10 cellular contexts compared by ENCODE assay signal in genomic region chr19:709196-709964, GRCh38. TPM values are rescaled to one million over a fixed set of nuclear protein-coding genes. Genes with fewer than 3 reads are reported as not detected.
DNase-seq lines count a peak whose midpoint lies in the region; ATAC-seq, FAIRE-seq and TF ChIP-seq lines count a peak whose summit lies in the region.
"Had no signal": no experiment of that assay in that cellular context is flagged by ENCODE, and none has a peak within 500 bp of the region (broad histone marks: within the 10 kb centered on the region; RNA-seq: fewer than 3 reads in every experiment).

No MANE protein-coding gene starts in this region.

- H3K4me3 Mint-ChIP-seq in activated T-helper 2 cell treated with anti-CD3 and anti-CD28 coated beads, Interferon-gamma antibody, Interleukin-2, Interleukin-4, amounts not matched to agents 10 μg/mL and 5 μg/mL and 100 μg/mL, durations not matched to agents 14 hours and 24 hours and 36 hours (ENCODE audit: low read depth), result no peak overlapping the region

- no peaks in the 10 kb centered on the region for H3K36me3 ChIP-seq in H7 (replicated peaks; ENCODE audit: control insufficient read depth, insufficient read depth, low read length)
- no peaks in the 10 kb centered on the region for H3K36me3 ChIP-seq in K562 (ENCODE audit: control insufficient read depth, insufficient read depth, low read length)
- no peaks in the 10 kb centered on the region for H3K36me3 ChIP-seq in iPS-15b (ENCODE audit: control insufficient read depth, insufficient read depth, low read length)
- no peaks in the 10 kb centered on the region for H3K36me3 ChIP-seq in gastrocnemius medialis

- DNase-seq in H7 (peak; percentile 77), K562 (ENCODE audit: extremely low read depth in 1 of 4, low spot score in 3 of 4) (no peak), gastrocnemius medialis (no peak), T1000 (lab: John Stamatoyannopoulos, UW) (no peak), foreskin melanocyte (no peak)
- no peak for DNase-seq in activated T-helper 2 cell treated with anti-CD3 and anti-CD28 coated beads, Interferon-gamma antibody, Interleukin-2, Interleukin-4, amounts not matched to agents 10 μg/mL and 5 μg/mL and 100 μg/mL, durations not matched to agents 14 hours and 24 hours and 36 hours (ENCODE audit: low spot score)
- DNase-seq: DMS 273 treated with DMSO at 0.1 percent for 48 hours, NCI-H2029 treated with DMSO at 0.1 percent for 48 hours had no signal

- no peak overlapping the region for H3K27ac ChIP-seq in K562 (ENCODE audit: extremely low read depth, low read depth, low read length)
- peak overlapping the region; percentile 80 to 83 (median 82) for H3K27ac ChIP-seq in gastrocnemius medialis

- no peaks in the 10 kb centered on the region for H3K9me1 ChIP-seq in K562 (ENCODE audit: control insufficient read depth, insufficient read depth, low read length)

- TF ChIP-seq EP300 in K562 (IDR thresholded peaks at IDR 0.05; ENCODE audit: low read length), result no peak

- ATAC-seq in K562 (peak; percentile 16; the same call in 2 of the 3 replicates), gastrocnemius medialis (peak in 1 of 2 donors; percentile 17), HG02571 (IDR thresholded peaks at IDR 0.05; ENCODE audit: unreplicated experiment) (no peak)

- POLR2A ChIA-PET in K562 (lab: Yijun Ruan, JAX), result interaction anchor here (0.6 to 0.7 kb wide), 2 partner anchors 15 to 157 kb away, joined by 3 to 7 read pairs; no protein-coding TSS in a partner anchor

- H3K4me1 ChIP-seq in K562 (replicated peaks in 1 of 2; ENCODE audit: control insufficient read depth in 2 of 2, insufficient read depth in 2 of 2, low read length in 2 of 2) (peaks cover 8 to 30% of the 10 kb centered on the region in 2 experiments; a peak in 4 of 5 replicates), iPS-15b (ENCODE audit: control insufficient read depth, insufficient read depth, low read length) (peaks cover 5% of the 10 kb centered on the region), gastrocnemius medialis (no peaks in the 10 kb centered on the region)

- 8% methylated on average over 16 of the region's 78 CpGs for WGBS in K562 (ENCODE audit: insufficient coverage, low coverage, missing lambda C conversion rate)

- in situ Hi-C loops in K562 (cut with MboI), result no loop called here
- in situ Hi-C loops in gastrocnemius medialis (cut with MboI; ENCODE audit: low sequenced_read_pairs in 4 of 4), result no loop called here

- H3K27ac Mint-ChIP-seq in activated T-helper 2 cell treated with anti-CD3 and anti-CD28 coated beads, Interferon-gamma antibody, Interleukin-2, Interleukin-4, amounts not matched to agents 10 μg/mL and 5 μg/mL and 100 μg/mL, durations not matched to agents 14 hours and 24 hours and 36 hours, result no peak overlapping the region

- H4K20me1 ChIP-seq in K562 (replicated peaks; ENCODE audit: control insufficient read depth, insufficient read depth, low read length), result no peaks in the 10 kb centered on the region

- peak overlapping the region; percentile 49; the same call in 1 of the 2 replicates for H3K4me2 ChIP-seq in K562 (ENCODE audit: insufficient read depth, low read length)

- H2AFZ ChIP-seq in K562 (ENCODE audit: low read depth, low read length), result no peak overlapping the region; the same call in 1 of the 2 replicates

- H3K9ac ChIP-seq in K562 (ENCODE audit: insufficient read depth in 1 of 2, low read depth in 2 of 2, low read length in 2 of 2) (peak overlapping the region; percentile 41 to 88; a peak in 3 of 4 replicates), iPS-15b (ENCODE audit: low read depth, low read length) (no peak overlapping the region)

- H3K9me3 ChIP-seq in K562 (replicated peaks; ENCODE audit: control insufficient read depth, insufficient read depth, low read depth, low read length) (0 out of 2 replicates have a peak, but pooled peaks cover 2% of the 10 kb centered on the region), iPS-15b (ENCODE audit: control insufficient read depth, insufficient read depth, low read length) (no peaks in the 10 kb centered on the region), gastrocnemius medialis (no peaks in the 10 kb centered on the region)

- no peaks in the 10 kb centered on the region for H3K79me2 ChIP-seq in K562 (ENCODE audit: control insufficient read depth, insufficient read depth, low read length)

- BruUV-seq in K562 (replicated peaks; lab: Mats Ljungman, UMichigan), result no TSS peak

- H3K4me1 Mint-ChIP-seq in activated T-helper 2 cell treated with anti-CD3 and anti-CD28 coated beads, Interferon-gamma antibody, Interleukin-2, Interleukin-4, amounts not matched to agents 10 μg/mL and 5 μg/mL and 100 μg/mL, durations not matched to agents 14 hours and 24 hours and 36 hours (ENCODE audit: low read depth), result no peaks in the 10 kb centered on the region

- H3K27me3 ChIP-seq in H7 (ENCODE audit: control insufficient read depth, insufficient read depth, low read length) (peaks cover 4% of the 10 kb centered on the region; the same call in 1 of the 2 replicates), K562 (ENCODE audit: control insufficient read depth in 2 of 2, insufficient read depth in 2 of 2, low read length in 2 of 2) (no peaks in the 10 kb centered on the region), iPS-15b (ENCODE audit: control insufficient read depth, insufficient read depth, low read length) (no peaks in the 10 kb centered on the region), gastrocnemius medialis (peaks cover 7 to 42% (median 36%) of the 10 kb centered on the region in 3 donors)

- intact Hi-C loops in K562 (cut with micrococcal nuclease) (no loop called here), gastrocnemius medialis (cut with DNase I; ENCODE audit: low total_unique reads) (no loop called here)
- intact Hi-C loops in activated T-helper 2 cell treated with anti-CD3 and anti-CD28 coated beads, Interferon-gamma antibody, Interleukin-2, Interleukin-4, amounts not matched to agents 10 μg/mL and 5 μg/mL and 100 μg/mL, durations not matched to agents 14 hours and 24 hours and 36 hours (cut with micrococcal nuclease), result no loop called here

- no peak for TF ChIP-seq POLR2A in K562 (conservative IDR thresholded peaks at IDR 0.05)
- no peak for TF ChIP-seq POLR2A in gastrocnemius medialis (IDR thresholded peaks at IDR 0.05)

- TF ChIP-seq CTCF in K562 (IDR thresholded peaks at IDR 0.05 in 2 of 3, conservative IDR thresholded peaks at IDR 0.05 in 1 of 3; ENCODE audit: insufficient read depth in 2 of 3, low read depth in 1 of 3, low read length in 3 of 3), result no peak
- TF ChIP-seq CTCF in gastrocnemius medialis (IDR thresholded peaks at IDR 0.05 in 4 of 5, conservative IDR thresholded peaks at IDR 0.05 in 1 of 5), result no peak

- FAIRE-seq in K562 (lab: Jason Lieb, UNC), result no peak

- H3K4me3 ChIP-seq in H7 (ENCODE audit: insufficient read depth, low read depth, low read length), result peak overlapping the region; percentile 57
- peak overlapping the region; percentile 56 for H3K4me3 ChIP-seq in K562
- peak overlapping the region; percentile 48 for H3K4me3 ChIP-seq in iPS-15b (ENCODE audit: low read depth, low read length)
- peak overlapping the region; percentile 55 to 63 (median 60) for H3K4me3 ChIP-seq in gastrocnemius medialis

- TF ChIP-seq RAD21 in K562 (CRISPR knock-in tag; conservative IDR thresholded peaks at IDR 0.05 in 1 of 2, IDR thresholded peaks at IDR 0.05 in 1 of 2), result no peak

- CTCF ChIA-PET in K562 (lab: Yijun Ruan, JAX; ENCODE audit: low intra/inter-chr PET ratio), result interaction anchor here (0.6 kb wide), 1 partner anchor 10 kb away, joined by 3 read pairs; no protein-coding TSS in a partner anchor

- H3K36me3 Mint-ChIP-seq in activated T-helper 2 cell treated with anti-CD3 and anti-CD28 coated beads, Interferon-gamma antibody, Interleukin-2, Interleukin-4, amounts not matched to agents 10 μg/mL and 5 μg/mL and 100 μg/mL, durations not matched to agents 14 hours and 24 hours and 36 hours (ENCODE audit: low read depth), result no peaks in the 10 kb centered on the region

- no peaks in the 10 kb centered on the region for H3K9me3 Mint-ChIP-seq in activated T-helper 2 cell treated with anti-CD3 and anti-CD28 coated beads, Interferon-gamma antibody, Interleukin-2, Interleukin-4, amounts not matched to agents 10 μg/mL and 5 μg/mL and 100 μg/mL, durations not matched to agents 14 hours and 24 hours and 36 hours

- peaks cover 26% of the 10 kb centered on the region for H3K27me3 Mint-ChIP-seq in activated T-helper 2 cell treated with anti-CD3 and anti-CD28 coated beads, Interferon-gamma antibody, Interleukin-2, Interleukin-4, amounts not matched to agents 10 μg/mL and 5 μg/mL and 100 μg/mL, durations not matched to agents 14 hours and 24 hours and 36 hours (ENCODE audit: low read depth)

RNA-seq across cellular contexts. Expression of gene PALM, which starts 0.6 kb away (rescaled TPM):
- 28.7 and 34.6 TPM in 2 replicates for total RNA-seq in H7 (2014; rRNA removed; shearing (Covaris generic))
- total RNA-seq in K562 (2011; cell fraction: chromatin; rRNA removed; ENCODE audit: low replicate concordance), result 4.4 and 8.7 TPM in 2 replicates
- 4.2 and 5.2 TPM in 2 replicates for total RNA-seq in K562 (2011; cell fraction: nucleolus; rRNA removed)
- 2.3 and 6.4 TPM in 2 replicates for total RNA-seq in K562 (2011; cell fraction: nucleoplasm; rRNA removed)
- total RNA-seq in K562 (2014; rRNA removed) (2.6 and 3.3 TPM in 2 replicates), K562 (2014; rRNA removed; fragmentation: Illumina TruSeq; extraction: Trizol) (0.51 and 0.73 TPM in 2 replicates), K562 (2015; rRNA removed; fragmentation: Illumina TruSeq; extraction: Trizol) (1.6 and 1.8 TPM in 2 replicates), K562 (2021) (6.6 and 6.9 TPM in 2 replicates), gastrocnemius medialis (10 to 100 TPM in 1 of 4 donors, 1 to 10 TPM in 3; 4.4 to 10.2 (median 7.2) TPM)
- polyA plus RNA-seq in K562 (2011; rRNA removed) (2.4 and 2.8 TPM in 2 replicates), K562 (2014; fragmentation: Illumina TruSeq; extraction: Trizol) (1.7 and 3.0 TPM in 2 replicates), K562 (2014; fragmentation: Nextera tagmentation; extraction: Ambion mirVana) (under 1 TPM; 0.04 to 0.08 TPM), K562 (2014; rRNA removed) (2.1 and 3.3 TPM in 2 replicates)
- 2.4 and 5.7 TPM in 2 replicates for polyA plus RNA-seq in K562 (2011; cell fraction: cytosol; rRNA removed)
- 2.8 and 5.3 TPM in 2 replicates for polyA plus RNA-seq in K562 (2011; cell fraction: nucleus; rRNA removed)
- polyA plus RNA-seq in K562 (2012), result 3.7 and 10.5 TPM in 2 replicates
- polyA minus RNA-seq in K562 (2011; rRNA and poly(A)+ RNA removed), result 0.45 and 1.0 TPM in 2 replicates
- polyA minus RNA-seq in K562 (2011; cell fraction: cytosol; rRNA and poly(A)+ RNA removed), result 8.5 and 10.1 TPM in 2 replicates
- 1.3 and 2.2 TPM in 2 replicates for polyA minus RNA-seq in K562 (2011; cell fraction: nucleus; rRNA and poly(A)+ RNA removed)
- total RNA-seq in activated T-helper 2 cell treated with anti-CD3 and anti-CD28 coated beads, Interferon-gamma antibody, Interleukin-2, Interleukin-4, amounts not matched to agents 10 μg/mL and 5 μg/mL and 100 μg/mL, durations not matched to agents 14 hours and 24 hours and 36 hours, result not detected in 2 replicates

RNA-seq across cellular contexts. Expression of gene PRSS57, which starts 14.1 kb away (rescaled TPM):
- total RNA-seq in H7 (2014; rRNA removed; shearing (Covaris generic)), result not detected in 2 replicates
- total RNA-seq in K562 (2011; cell fraction: chromatin; rRNA removed; ENCODE audit: low replicate concordance), result not detected in 2 replicates
- total RNA-seq in K562 (2011; cell fraction: nucleolus; rRNA removed), result 0.50 and 1.1 TPM in 2 replicates
- total RNA-seq in K562 (2011; cell fraction: nucleoplasm; rRNA removed), result 0.37 TPM in 1 of 2 replicates, not detected in the other
- total RNA-seq in K562 (2014; rRNA removed) (1.9 and 2.0 TPM in 2 replicates), K562 (2014; rRNA removed; fragmentation: Illumina TruSeq; extraction: Trizol) (not detected in 2 replicates), K562 (2015; rRNA removed; fragmentation: Illumina TruSeq; extraction: Trizol) (2.5 and 3.0 TPM in 2 replicates), K562 (2021) (1.0 and 2.0 TPM in 2 replicates), gastrocnemius medialis (not detected)
- polyA plus RNA-seq in K562 (2011; rRNA removed) (0.22 and 0.49 TPM in 2 replicates), K562 (2014; fragmentation: Illumina TruSeq; extraction: Trizol) (0.86 TPM in 1 of 2 replicates, not detected in the other), K562 (2014; fragmentation: Nextera tagmentation; extraction: Ambion mirVana) (under 1 TPM in 1 of 2 experiments, not detected in 1; 0.06 TPM), K562 (2014; rRNA removed) (1.5 TPM in 2 replicates)
- polyA plus RNA-seq in K562 (2011; cell fraction: cytosol; rRNA removed), result 0.53 and 2.1 TPM in 2 replicates
- polyA plus RNA-seq in K562 (2011; cell fraction: nucleus; rRNA removed), result 0.34 and 0.37 TPM in 2 replicates
- 4.0 and 26.3 TPM in 2 replicates for polyA plus RNA-seq in K562 (2012)
- not detected in 2 replicates for polyA minus RNA-seq in K562 (2011; rRNA and poly(A)+ RNA removed)
- polyA minus RNA-seq in K562 (2011; cell fraction: cytosol; rRNA and poly(A)+ RNA removed), result not detected in 2 replicates
- not detected in 2 replicates for polyA minus RNA-seq in K562 (2011; cell fraction: nucleus; rRNA and poly(A)+ RNA removed)
- total RNA-seq in activated T-helper 2 cell treated with anti-CD3 and anti-CD28 coated beads, Interferon-gamma antibody, Interleukin-2, Interleukin-4, amounts not matched to agents 10 μg/mL and 5 μg/mL and 100 μg/mL, durations not matched to agents 14 hours and 24 hours and 36 hours, result not detected in 2 replicates

RNA-seq across cellular contexts. Expression of gene FSTL3, which starts 33.2 kb away (rescaled TPM):
- 7.4 and 9.7 TPM in 2 replicates for total RNA-seq in H7 (2014; rRNA removed; shearing (Covaris generic))
- 3.0 and 7.7 TPM in 2 replicates for total RNA-seq in K562 (2011; cell fraction: chromatin; rRNA removed; ENCODE audit: low replicate concordance)
- 9.3 and 12.7 TPM in 2 replicates for total RNA-seq in K562 (2011; cell fraction: nucleolus; rRNA removed)
- 5.3 and 7.4 TPM in 2 replicates for total RNA-seq in K562 (2011; cell fraction: nucleoplasm; rRNA removed)
- total RNA-seq in K562 (2014; rRNA removed) (5.3 and 7.8 TPM in 2 replicates), K562 (2014; rRNA removed; fragmentation: Illumina TruSeq; extraction: Trizol) (1.3 and 2.0 TPM in 2 replicates), K562 (2015; rRNA removed; fragmentation: Illumina TruSeq; extraction: Trizol) (4.5 and 4.6 TPM in 2 replicates), K562 (2021) (5.7 and 6.6 TPM in 2 replicates), gastrocnemius medialis (10 to 100 TPM in 3 of 4 donors, 1 to 10 TPM in 1; 7.5 to 20.1 (median 15.9) TPM)
- polyA plus RNA-seq in K562 (2011; rRNA removed) (3.9 and 5.2 TPM in 2 replicates), K562 (2014; fragmentation: Illumina TruSeq; extraction: Trizol) (2.2 and 4.6 TPM in 2 replicates), K562 (2014; fragmentation: Nextera tagmentation; extraction: Ambion mirVana) (under 1 TPM in 1 of 2 experiments, not detected in 1; 0.35 TPM), K562 (2014; rRNA removed) (6.8 and 8.0 TPM in 2 replicates)
- 8.1 and 20.9 TPM in 2 replicates for polyA plus RNA-seq in K562 (2011; cell fraction: cytosol; rRNA removed)
- polyA plus RNA-seq in K562 (2011; cell fraction: nucleus; rRNA removed), result 26.1 and 42.9 TPM in 2 replicates
- 7.1 and 8.8 TPM in 2 replicates for polyA plus RNA-seq in K562 (2012)
- 2.2 and 2.9 TPM in 2 replicates for polyA minus RNA-seq in K562 (2011; rRNA and poly(A)+ RNA removed)
- polyA minus RNA-seq in K562 (2011; cell fraction: cytosol; rRNA and poly(A)+ RNA removed), result 5.1 and 7.8 TPM in 2 replicates
- 3.2 and 4.0 TPM in 2 replicates for polyA minus RNA-seq in K562 (2011; cell fraction: nucleus; rRNA and poly(A)+ RNA removed)
- 6.9 and 8.0 TPM in 2 replicates for total RNA-seq in activated T-helper 2 cell treated with anti-CD3 and anti-CD28 coated beads, Interferon-gamma antibody, Interleukin-2, Interleukin-4, amounts not matched to agents 10 μg/mL and 5 μg/mL and 100 μg/mL, durations not matched to agents 14 hours and 24 hours and 36 hours

RNA-seq across cellular contexts. Expression of gene MISP, which starts 41.5 kb away (rescaled TPM):
- 0.11 and 0.31 TPM in 2 replicates for total RNA-seq in H7 (2014; rRNA removed; shearing (Covaris generic))
- total RNA-seq in K562 (2011; cell fraction: chromatin; rRNA removed; ENCODE audit: low replicate concordance), result not detected in 2 replicates
- not detected in 2 replicates for total RNA-seq in K562 (2011; cell fraction: nucleolus; rRNA removed)
- not detected in 2 replicates for total RNA-seq in K562 (2011; cell fraction: nucleoplasm; rRNA removed)
- total RNA-seq in K562 (2014; rRNA removed) (0.05 and 0.24 TPM in 2 replicates), K562 (2014; rRNA removed; fragmentation: Illumina TruSeq; extraction: Trizol) (not detected in 2 replicates), K562 (2015; rRNA removed; fragmentation: Illumina TruSeq; extraction: Trizol) (not detected in 2 replicates), K562 (2021) (0.20 and 0.29 TPM in 2 replicates), gastrocnemius medialis (1 to 10 TPM in 1 of 4 donors, not detected in 3; 1.2 TPM)
- polyA plus RNA-seq in K562 (2011; rRNA removed) (0.03 and 0.06 TPM in 2 replicates), K562 (2014; fragmentation: Illumina TruSeq; extraction: Trizol) (not detected in 2 replicates), K562 (2014; fragmentation: Nextera tagmentation; extraction: Ambion mirVana) (not detected), K562 (2014; rRNA removed) (0.04 TPM in 1 of 2 replicates, not detected in the other)
- 0.10 and 0.13 TPM in 2 replicates for polyA plus RNA-seq in K562 (2011; cell fraction: cytosol; rRNA removed)
- 0.10 TPM in 1 of 2 replicates, not detected in the other for polyA plus RNA-seq in K562 (2011; cell fraction: nucleus; rRNA removed)
- polyA plus RNA-seq in K562 (2012), result 0.04 and 0.07 TPM in 2 replicates
- not detected in 2 replicates for polyA minus RNA-seq in K562 (2011; rRNA and poly(A)+ RNA removed)
- 0.55 TPM in 1 of 2 replicates, not detected in the other for polyA minus RNA-seq in K562 (2011; cell fraction: cytosol; rRNA and poly(A)+ RNA removed)
- polyA minus RNA-seq in K562 (2011; cell fraction: nucleus; rRNA and poly(A)+ RNA removed), result not detected in 2 replicates
- total RNA-seq in activated T-helper 2 cell treated with anti-CD3 and anti-CD28 coated beads, Interferon-gamma antibody, Interleukin-2, Interleukin-4, amounts not matched to agents 10 μg/mL and 5 μg/mL and 100 μg/mL, durations not matched to agents 14 hours and 24 hours and 36 hours, result not detected in 2 replicates

RNA-seq across cellular contexts. Expression of gene RNF126, which starts 46.4 kb away (rescaled TPM):
- total RNA-seq in H7 (2014; rRNA removed; shearing (Covaris generic)), result 119 and 128 TPM in 2 replicates
- total RNA-seq in K562 (2011; cell fraction: chromatin; rRNA removed; ENCODE audit: low replicate concordance), result 35.2 and 104 TPM in 2 replicates
- total RNA-seq in K562 (2011; cell fraction: nucleolus; rRNA removed), result 88.7 and 118 TPM in 2 replicates
- total RNA-seq in K562 (2011; cell fraction: nucleoplasm; rRNA removed), result 57.0 and 58.7 TPM in 2 replicates
- 101 and 128 TPM in 2 replicates for total RNA-seq in K562 (2014; rRNA removed)
- total RNA-seq in K562 (2014; rRNA removed; fragmentation: Illumina TruSeq; extraction: Trizol), result 6.6 and 7.6 TPM in 2 replicates
- 26.2 and 31.8 TPM in 2 replicates for total RNA-seq in K562 (2015; rRNA removed; fragmentation: Illumina TruSeq; extraction: Trizol)
- 85.7 and 95.8 TPM in 2 replicates for total RNA-seq in K562 (2021)
- 6.5 and 12.3 TPM in 2 replicates for polyA plus RNA-seq in K562 (2011; rRNA removed)
- 22.5 and 58.3 TPM in 2 replicates for polyA plus RNA-seq in K562 (2011; cell fraction: cytosol; rRNA removed)
- polyA plus RNA-seq in K562 (2011; cell fraction: nucleus; rRNA removed), result 48.9 and 104 TPM in 2 replicates
- polyA plus RNA-seq in K562 (2012), result 65.9 and 76.9 TPM in 2 replicates
- 9.1 and 34.6 TPM in 2 replicates for polyA plus RNA-seq in K562 (2014; fragmentation: Illumina TruSeq; extraction: Trizol)
- under 1 TPM; 0.27 to 0.36 TPM for polyA plus RNA-seq in K562 (2014; fragmentation: Nextera tagmentation; extraction: Ambion mirVana)
- polyA plus RNA-seq in K562 (2014; rRNA removed), result 79.0 and 87.6 TPM in 2 replicates
- polyA minus RNA-seq in K562 (2011; rRNA and poly(A)+ RNA removed), result 1.7 and 4.6 TPM in 2 replicates
- 20.2 and 32.4 TPM in 2 replicates for polyA minus RNA-seq in K562 (2011; cell fraction: cytosol; rRNA and poly(A)+ RNA removed)
- polyA minus RNA-seq in K562 (2011; cell fraction: nucleus; rRNA and poly(A)+ RNA removed), result 34.3 and 38.8 TPM in 2 replicates
- 100 to 1,000 TPM in 3 of 4 donors, 10 to 100 TPM in 1; 72.3 to 148 (median 129) TPM for total RNA-seq in gastrocnemius medialis
- total RNA-seq in activated T-helper 2 cell treated with anti-CD3 and anti-CD28 coated beads, Interferon-gamma antibody, Interleukin-2, Interleukin-4, amounts not matched to agents 10 μg/mL and 5 μg/mL and 100 μg/mL, durations not matched to agents 14 hours and 24 hours and 36 hours, result 83.2 and 89.4 TPM in 2 replicates
